20 cellular contexts compared by ENCODE assay signal in the genomic region with DNA sequence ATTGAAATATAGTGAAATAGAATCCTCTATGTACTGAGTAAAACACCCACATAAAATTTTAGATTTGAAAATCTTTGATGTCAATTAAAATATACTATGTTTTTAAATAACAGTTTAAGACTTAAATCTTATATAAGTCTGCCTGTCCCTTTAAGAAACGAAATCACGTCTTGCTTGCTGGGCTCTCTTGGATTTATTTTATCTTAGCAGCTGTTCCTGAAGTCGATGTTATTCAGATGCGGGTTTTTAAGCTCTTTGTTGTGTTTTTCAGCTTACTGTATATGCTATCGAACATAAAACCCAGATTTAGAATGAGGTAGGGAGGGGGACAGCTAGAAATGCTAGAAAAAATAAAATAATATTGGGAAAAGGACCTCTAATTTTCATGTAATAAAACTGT. TPM values are rescaled to one million over a fixed set of nuclear protein-coding genes. Genes with fewer than 3 reads are reported as not detected.
DNase-seq lines count a peak whose midpoint lies in the region; ATAC-seq and TF ChIP-seq lines count a peak whose summit lies in the region.
"Had no signal": no experiment of that assay in that cellular context is flagged by ENCODE, and none has a peak within 500 bp of the region (broad histone marks: within the 10 kb centered on the region; RNA-seq: fewer than 3 reads in every experiment).

No MANE protein-coding gene starts in this region.

- H3K9me2 ChIP-seq in SK-N-SH, result no peaks in the 10 kb centered on the region

- H3K36me3 ChIP-seq in SK-N-SH (replicated peaks in 1 of 2; ENCODE audit: control insufficient read depth in 1 of 2, insufficient read depth in 2 of 2, low read length in 1 of 2) (no peaks in the 10 kb centered on the region), muscle layer of duodenum (ENCODE audit: control insufficient read depth in 1 of 2, insufficient read depth in 2 of 2, low read length in 2 of 2) (no peaks in the 10 kb centered on the region), uterus (no peaks in the 10 kb centered on the region), testis (ENCODE audit: low read depth, missing control alignments) (no peaks in the 10 kb centered on the region)
- H3K36me3 ChIP-seq: right lobe of liver had no signal

- no peak overlapping the region for H3K4me2 ChIP-seq in SK-N-SH

- no peak for ATAC-seq in SK-N-SH treated with all-trans-retinoic acid at 6 μM for 48 hours
- ATAC-seq: activated naive CD8-positive, alpha-beta T cell treated with anti-CD3 and anti-CD28 coated beads, Interleukin-2, amount 50 U/mL, for 24 hours; K562; right lobe of liver had no signal

- H3K9me3 ChIP-seq in SK-N-SH (no peaks in the 10 kb centered on the region), muscle layer of duodenum (ENCODE audit: control insufficient read depth in 1 of 2, low read length in 2 of 2) (no peaks in the 10 kb centered on the region), uterus (no peaks in the 10 kb centered on the region), testis (no peaks in the 10 kb centered on the region)
- H3K9me3 ChIP-seq: right lobe of liver had no signal

- WGBS in SK-N-SH (ENCODE audit: low lambda C conversion rate), result 41% methylated on average over 5 of the region's 5 CpGs
- 23 to 24% methylated on average over 5 of the region's 5 CpGs for WGBS in testis, 2 donors

- H4K20me1 ChIP-seq in SK-N-SH (ENCODE audit: insufficient read depth), result no peaks in the 10 kb centered on the region

- CTCF ChIA-PET in SK-N-SH (lab: Yijun Ruan, JAX), result interaction anchor here (1.0 kb wide), 1 partner anchor 11 kb away, joined by 5 read pairs; the partner anchor contains the start of gene SSX2IP

- H3K79me2 ChIP-seq in SK-N-SH (ENCODE audit: insufficient read depth), result no peaks in the 10 kb centered on the region

- no peak for TF ChIP-seq CTCF in SK-N-SH (IDR thresholded peaks at IDR 0.05)
- TF ChIP-seq CTCF in choroid plexus epithelial cell (conservative IDR thresholded peaks at IDR 0.05; ENCODE audit: low read depth, low read length), result no peak
- no peak for TF ChIP-seq CTCF in uterus (IDR thresholded peaks at IDR 0.05)
- no peak for TF ChIP-seq CTCF in testis (IDR thresholded peaks at IDR 0.05)

- TF ChIP-seq POLR2A in uterus (IDR thresholded peaks at IDR 0.05), result no peak
- no peak for TF ChIP-seq POLR2A in testis (IDR thresholded peaks at IDR 0.05)

- POLR2A ChIA-PET in SK-N-SH (lab: Yijun Ruan, JAX), result no interaction called here

- no peak for DNase-seq in SK-N-SH
- peak; percentile 35 for DNase-seq in choroid plexus epithelial cell (ENCODE audit: low read depth)
- no peak for DNase-seq in uterus
- DNase-seq in NCI-H2107 (lab: John Stamatoyannopoulos, UW), result no peak
- DNase-seq in SKM-1 treated with dmso at 0.1 percent for 144 hours (lab: John Stamatoyannopoulos, UW; ENCODE audit: unreplicated experiment), result no peak
- DNase-seq in testis, result no peak
- DNase-seq: activated CD8-positive, alpha-beta memory T cell treated with anti-CD3 and anti-CD28 coated beads for 24 hours; activated naive CD8-positive, alpha-beta T cell treated with anti-CD3 and anti-CD28 coated beads, Interleukin-2, amount 50 U/mL, for 24 hours; central memory CD4-positive, alpha-beta T cell; DND-41; NCI-H1092; right lobe of liver; trophoblast cell had no signal

- intact Hi-C loops in uterus (cut with DNase I; ENCODE audit: low total_unique reads) (no loop called here), testis (cut with DNase I; ENCODE audit: low total_unique reads) (no loop called here)

- H3K4me3 ChIP-seq in SK-N-SH (ENCODE audit: low read depth in 2 of 2, low read length in 1 of 2) (no peak overlapping the region), choroid plexus epithelial cell (ENCODE audit: low read depth, low read length) (no peak overlapping the region), muscle layer of duodenum (ENCODE audit: low read depth in 1 of 2, low read length in 2 of 2) (no peak overlapping the region), uterus (no peak overlapping the region), testis (no peak overlapping the region)
- H3K4me3 ChIP-seq: K562, right lobe of liver had no signal

- H3K27ac ChIP-seq in SK-N-SH (ENCODE audit: low read depth in 2 of 2, low read length in 1 of 2) (peak overlapping the region in 1 of 2 experiments; percentile 4; a peak in 1 of 4 replicates), muscle layer of duodenum (ENCODE audit: low read length) (peak overlapping the region; percentile 11), uterus (peak overlapping the region; percentile 51 to 61), testis (no peak overlapping the region)
- H3K27ac ChIP-seq: 22Rv1, C4-2B, HL-60, right lobe of liver, VCaP had no signal

- no peak for TF ChIP-seq RAD21 in SK-N-SH (IDR thresholded peaks at IDR 0.05; ENCODE audit: low read length)

- H3K27me3 ChIP-seq in SK-N-SH (ENCODE audit: insufficient read depth) (no peaks in the 10 kb centered on the region), muscle layer of duodenum (ENCODE audit: low read depth, low read length) (no peaks in the 10 kb centered on the region), uterus (no peaks in the 10 kb centered on the region), testis (no peaks in the 10 kb centered on the region)
- H3K27me3 ChIP-seq: right lobe of liver had no signal

- peaks cover 17% of the 10 kb centered on the region for H3F3A ChIP-seq in SK-N-SH (replicated peaks; ENCODE audit: insufficient read depth)

- no peak overlapping the region for H3K9ac ChIP-seq in SK-N-SH

- H3K4me1 ChIP-seq in SK-N-SH (ENCODE audit: control insufficient read depth in 1 of 2, insufficient read depth in 2 of 2, low read depth in 1 of 2, low read length in 1 of 2) (peaks cover 5 to 31% of the 10 kb centered on the region in 2 experiments), muscle layer of duodenum (ENCODE audit: control insufficient read depth in 1 of 2, insufficient read depth in 2 of 2, low read length in 2 of 2) (peaks cover 18% of the 10 kb centered on the region in 2 donors), uterus (peaks cover 0 to 5% of the 10 kb centered on the region in 2 donors), testis (no peaks in the 10 kb centered on the region)

- H2AFZ ChIP-seq in SK-N-SH (ENCODE audit: low read depth), result 0 out of 2 replicates have a peak overlapping the region, but pooled peaks have one; percentile 62

- TF ChIP-seq EP300 in SK-N-SH (IDR thresholded peaks at IDR 0.05; ENCODE audit: borderline replicate concordance in 1 of 2, low read depth in 1 of 2, low read length in 1 of 2), result no peak

TF ChIP-seq in SK-N-SH, 30 proteins besides CTCF, POLR2A, EP300 and RAD21 (continues in another document):
- TF ChIP-seq JUND (IDR thresholded peaks at IDR 0.05), result no peak
- no peak for TF ChIP-seq TEAD4 (IDR thresholded peaks at IDR 0.05; ENCODE audit: borderline replicate concordance, insufficient read depth)
- no peak for TF ChIP-seq MXI1 (IDR thresholded peaks at IDR 0.05; ENCODE audit: low read depth, low read length)
- TF ChIP-seq GABPA (IDR thresholded peaks at IDR 0.05; ENCODE audit: low read depth), result no peak
- no peak for TF ChIP-seq USF2 (IDR thresholded peaks at IDR 0.05; ENCODE audit: borderline replicate concordance, low read depth, low read length)
- no peak for TF ChIP-seq TAF1 (IDR thresholded peaks at IDR 0.05; ENCODE audit: borderline replicate concordance, low read depth, low read length)
- TF ChIP-seq TCF12 (IDR thresholded peaks at IDR 0.05), result no peak
- no peak for TF ChIP-seq POLR2AphosphoS5 (IDR thresholded peaks at IDR 0.05; ENCODE audit: low read depth, low read length)

TF ChIP-seq in SK-N-SH treated with all-trans-retinoic acid at 6 μM for 48 hours, 23 proteins besides CTCF, POLR2A, EP300 and RAD21:
- no peak for TF ChIP-seq ZC3H10 (CRISPR knock-in tag; IDR thresholded peaks at IDR 0.05)
- no peak for TF ChIP-seq ZNF8 (CRISPR knock-in tag; IDR thresholded peaks at IDR 0.05)
- TF ChIP-seq POU6F1 (CRISPR knock-in tag; IDR thresholded peaks at IDR 0.05; ENCODE audit: borderline replicate concordance, low read depth), result no peak

RNA-seq across cellular contexts. Expression of gene SSX2IP, which starts 11.1 kb away (rescaled TPM):
- polyA plus RNA-seq in SK-N-SH (2012; rRNA removed), result 7.7 and 10.9 TPM in 2 replicates
- polyA plus RNA-seq in SK-N-SH (2012; cell fraction: cytosol; rRNA removed), result 13.0 and 16.6 TPM in 2 replicates
- polyA plus RNA-seq in SK-N-SH (2012; cell fraction: nucleus; rRNA removed), result 5.7 and 13.3 TPM in 2 replicates
- 10 to 100 TPM in 3 of 4 donors, 1 to 10 TPM in 1; 2.9 to 34.3 (median 19.2) TPM for total RNA-seq in uterus
- total RNA-seq in testis, result 100 to 1,000 TPM in 1 of 2 donors, 10 to 100 TPM in 1; 64.6 to 128 TPM
- polyA plus RNA-seq in testis (ENCODE audit: insufficient read depth, low read depth, low replicate concordance), result 158 TPM

Comparison
In these comparisons a context has a peak if more than half of its experiments do, and no peak if none do; other contexts are left out.
1. H3K27ac ChIP-seq: peak in muscle layer of duodenum (single experiment) and uterus (2 of 2); none in testis (0 of 2).